8 cellular contexts compared by ENCODE assay signal in the genomic region with DNA sequence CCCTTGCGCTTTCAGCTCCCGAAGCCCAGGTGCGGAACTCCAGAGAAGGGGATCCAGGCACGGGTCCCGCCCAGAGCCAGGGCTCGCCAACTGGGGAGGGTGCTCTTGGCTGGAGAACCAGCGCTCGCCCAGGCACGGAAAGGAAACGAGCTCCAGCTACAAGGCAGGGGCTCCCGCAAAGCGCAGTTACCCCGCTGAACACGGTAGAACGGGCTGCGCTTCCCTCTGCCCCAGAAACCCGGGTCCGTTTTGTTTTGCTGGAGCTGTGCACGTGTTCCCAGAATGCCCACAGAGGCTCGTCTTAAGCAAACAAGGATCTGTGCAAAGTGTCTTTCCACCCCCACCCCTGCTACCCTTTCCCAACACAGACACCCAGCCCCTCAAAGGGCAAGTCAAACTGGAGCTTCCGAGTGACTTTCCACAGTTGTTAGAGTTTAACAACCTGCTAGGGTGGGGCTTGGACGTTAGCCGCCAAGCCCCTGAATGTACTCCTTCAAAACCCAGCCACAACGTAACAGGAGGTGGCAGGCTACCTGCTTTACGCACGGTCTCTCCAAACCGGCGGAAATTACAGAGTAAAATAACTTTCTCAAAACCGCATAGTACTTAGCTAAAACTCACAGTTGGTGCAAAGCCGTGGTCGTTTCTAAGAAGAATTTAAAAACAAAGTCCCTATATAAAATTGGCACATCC. TPM values are rescaled to one million over a fixed set of nuclear protein-coding genes. Genes with fewer than 3 reads are reported as not detected.
DNase-seq lines count a peak whose midpoint lies in the region; ATAC-seq and TF ChIP-seq lines count a peak whose summit lies in the region.

No MANE protein-coding gene starts in this region.

- H3K4me2 ChIP-seq in PC-3 (ENCODE audit: low read length): peak overlapping the region; percentile 90

- peak; percentile 41 to 80 (median 52) for DNase-seq in CD4-positive, alpha-beta T cell
- DNase-seq in HFFc6: no peak
- peak; percentile 9 for DNase-seq in PC-3
- DNase-seq in activated gamma-delta T cell treated with Interleukin-2 at 50 U/mL for 16 hours: peak; percentile 59
- DNase-seq in nucleus accumbens (lab: John Stamatoyannopoulos, UW): peak in 43 of 56 donors; percentile 2 to 70 (median 37)
- peak; percentile 67 for DNase-seq in transverse colon

- TSS peak; percentile 65 for BruUV-seq in PC-3 (replicated peaks; lab: Mats Ljungman, UMichigan)

- no peaks in the 10 kb centered on the region for H4K20me1 ChIP-seq in PC-3 (ENCODE audit: low read length)

- peaks cover 48% of the 10 kb centered on the region for H3K36me3 Mint-ChIP-seq in CD4-positive, alpha-beta T cell (ENCODE audit: low read depth)
- no peaks in the 10 kb centered on the region for H3K36me3 Mint-ChIP-seq in HFFc6 (ENCODE audit: low read depth)

- TF ChIP-seq CTCF in CD4-positive, alpha-beta T cell (IDR thresholded peaks at IDR 0.05): no peak
- TF ChIP-seq CTCF in HFFc6 (IDR thresholded peaks at IDR 0.05): no peak
- TF ChIP-seq CTCF in PC-3 (conservative IDR thresholded peaks at IDR 0.05; ENCODE audit: low read depth, low read length): no peak
- no peak for TF ChIP-seq CTCF in gastroesophageal sphincter (IDR thresholded peaks at IDR 0.05)
- peak in 2 of 5 experiments; percentile 17 to 24 for TF ChIP-seq CTCF in transverse colon (IDR thresholded peaks at IDR 0.05)

- no peak for TF ChIP-seq EP300 in gastroesophageal sphincter (IDR thresholded peaks at IDR 0.05)
- TF ChIP-seq EP300 in transverse colon (IDR thresholded peaks at IDR 0.05; ENCODE audit: low read depth): no peak

- H3K27me3 ChIP-seq in CD4-positive, alpha-beta T cell (ENCODE audit: control insufficient read depth, insufficient read depth, low read length): no peaks in the 10 kb centered on the region
- H3K27me3 ChIP-seq in PC-3 (ENCODE audit: low read length) (no peaks in the 10 kb centered on the region), gastroesophageal sphincter (peaks cover 26% of the 10 kb centered on the region), transverse colon (no peaks in the 10 kb centered on the region)

- peak overlapping the region; percentile 99 for H3K27ac Mint-ChIP-seq in CD4-positive, alpha-beta T cell
- no peak overlapping the region for H3K27ac Mint-ChIP-seq in HFFc6

- 4% methylated on average over 15 to 16 of the region's 31 CpGs for WGBS in gastroesophageal sphincter (ENCODE audit: low coverage in 1 of 2), 2 donors
- 1% methylated on average over 30 of the region's 31 CpGs; no CpG with 5 or more reads in 1 of the 2 donors for WGBS in transverse colon (ENCODE audit: low coverage in 1 of 2), 2 donors

- H3K4me1 ChIP-seq in PC-3 (ENCODE audit: insufficient read depth, low read length): no peaks in the 10 kb centered on the region
- peaks cover 0 to 31% (median 0%) of the 10 kb centered on the region in 3 donors for H3K4me1 ChIP-seq in gastroesophageal sphincter
- peaks cover 0 to 43% (median 15%) of the 10 kb centered on the region in 4 donors for H3K4me1 ChIP-seq in transverse colon

- H2AFZ ChIP-seq in PC-3 (ENCODE audit: low read length): peak overlapping the region; percentile 93

- peaks cover 65% of the 10 kb centered on the region for H3K4me1 Mint-ChIP-seq in CD4-positive, alpha-beta T cell (ENCODE audit: low read depth)
- peaks cover 6% of the 10 kb centered on the region for H3K4me1 Mint-ChIP-seq in HFFc6 (ENCODE audit: low read depth)

- H3K27ac ChIP-seq in CD4-positive, alpha-beta T cell (ENCODE audit: low read depth, low read length): peak overlapping the region; percentile 87
- H3K27ac ChIP-seq in PC-3 (ENCODE audit: low read length) (no peak overlapping the region), gastroesophageal sphincter (peak overlapping the region in 3 of 4 donors; percentile 55 to 77 (median 73)), transverse colon (peak overlapping the region; percentile 82 to 92 (median 88))

- H3K4me3 Mint-ChIP-seq in CD4-positive, alpha-beta T cell: peak overlapping the region; percentile 99
- H3K4me3 Mint-ChIP-seq in HFFc6: peak overlapping the region; percentile 87

- CTCF ChIA-PET in CD4-positive, alpha-beta T cell (lab: Charles Lee): interaction anchor here (0.5 to 2.5 kb wide), 7 partner anchors 31 to 106 kb away, joined by 3 to 14 read pairs (median 4); a partner anchor contains a TSS
- CTCF ChIA-PET in PC-3 (lab: Charles Lee): interaction anchor here (0.6 to 1.0 kb wide), 2 partner anchors 53 to 451 kb away, joined by 3 to 12 read pairs; a partner anchor contains a TSS

- peak overlapping the region; percentile 69 for H3K4me3 ChIP-seq in PC-3 (ENCODE audit: low read length)
- H3K4me3 ChIP-seq in gastroesophageal sphincter: peak overlapping the region; percentile 35 to 61
- peak overlapping the region; percentile 46 to 57 (median 52) for H3K4me3 ChIP-seq in transverse colon

- H3K9me3 Mint-ChIP-seq in CD4-positive, alpha-beta T cell: no peaks in the 10 kb centered on the region
- no peaks in the 10 kb centered on the region for H3K9me3 Mint-ChIP-seq in HFFc6

- ATAC-seq in CD4-positive, alpha-beta T cell (ENCODE audit: poor library complexity): peak; percentile 54
- ATAC-seq in PC-3 (peak; percentile 20), gastroesophageal sphincter (peak; percentile 21), HG02852 (IDR thresholded peaks at IDR 0.05; ENCODE audit: unreplicated experiment) (no peak)

- intact Hi-C loops in CD4-positive, alpha-beta T cell (cut with DNase I, micrococcal nuclease): loop anchor here (1.0 to 5.0 kb wide), 4 partner anchors 21 to 77 kb away; a partner anchor contains a TSS
- intact Hi-C loops in PC-3 (cut with micrococcal nuclease): loop anchor here (5.0 kb wide), 1 partner anchor 53 kb away; no protein-coding TSS in a partner anchor
- intact Hi-C loops in transverse colon (cut with DNase I; ENCODE audit: low total_unique reads): no loop called here

- no peaks in the 10 kb centered on the region for H3K79me2 ChIP-seq in PC-3 (ENCODE audit: low read length)

- H3K27me3 Mint-ChIP-seq in CD4-positive, alpha-beta T cell: no peaks in the 10 kb centered on the region
- H3K27me3 Mint-ChIP-seq in HFFc6 (ENCODE audit: insufficient read depth): peaks cover 33% of the 10 kb centered on the region

- no peak for TF ChIP-seq POLR2A in gastroesophageal sphincter (IDR thresholded peaks at IDR 0.05)
- peak; percentile 31 for TF ChIP-seq POLR2A in transverse colon (IDR thresholded peaks at IDR 0.05)

- H3K9me2 ChIP-seq in PC-3 (replicated peaks; ENCODE audit: low read length): no peaks in the 10 kb centered on the region

- H3F3A ChIP-seq in PC-3 (ENCODE audit: low read length, unreplicated experiment): no peaks in the 10 kb centered on the region

- no peaks in the 10 kb centered on the region for H3K9me3 ChIP-seq in CD4-positive, alpha-beta T cell (ENCODE audit: control insufficient read depth, low read length)
- no peaks in the 10 kb centered on the region for H3K9me3 ChIP-seq in PC-3 (ENCODE audit: low read length)
- H3K9me3 ChIP-seq in gastroesophageal sphincter: no peaks in the 10 kb centered on the region
- H3K9me3 ChIP-seq in transverse colon: no peaks in the 10 kb centered on the region

- in situ Hi-C loops in transverse colon (cut with MboI; ENCODE audit: low pct_ligation_motif_present in 1 of 4, low pct_unique_long_range_greater_than_20kb in 1 of 4, low sequenced_read_pairs in 3 of 4): loop anchor here in 1 of 4 donors (10.0 kb wide), 1 partner anchor 65 kb away; no protein-coding TSS in a partner anchor

- POLR2A ChIA-PET in CD4-positive, alpha-beta T cell (lab: Charles Lee): interaction anchor here (0.6 to 4.1 kb wide), 37 partner anchors 9 to 451 kb away, joined by 3 to 224 read pairs (median 4); a partner anchor contains a TSS
- POLR2A ChIA-PET in PC-3 (lab: Charles Lee; ENCODE audit: unreplicated experiment): interaction anchor here (0.6 kb wide), 2 partner anchors 72 to 1082 kb away, joined by 3 read pairs; a partner anchor contains a TSS

- H3K36me3 ChIP-seq in PC-3 (ENCODE audit: low read depth, low read length): no peaks in the 10 kb centered on the region
- no peaks in the 10 kb centered on the region for H3K36me3 ChIP-seq in gastroesophageal sphincter
- H3K36me3 ChIP-seq in transverse colon: no peaks in the 10 kb centered on the region

- peak overlapping the region; percentile 37 for H3K9ac ChIP-seq in PC-3 (ENCODE audit: low read length)

RNA-seq across cellular contexts. Expression of a gene that starts 0.8 kb away (rescaled TPM):
- total RNA-seq in CD4-positive, alpha-beta T cell: 100 to 1,000 TPM; 107 to 112 TPM
- total RNA-seq in HFFc6 (2021; fragmentation: NEBNext Ultra II Directional; extraction: Animal tissue kit (Norgen Biotek cat#: 25700)): under 1 TPM; 0.12 to 0.66 (median 0.22) TPM
- 1.1 and 1.2 TPM in 2 replicates for total RNA-seq in PC-3 (2014; rRNA removed)
- total RNA-seq in gastroesophageal sphincter: 1 to 10 TPM; 1.7 to 5.2 (median 3.1) TPM
- 10 to 100 TPM in 2 of 4 donors, 1 to 10 TPM in 2; 7.9 to 12.1 (median 10.3) TPM for total RNA-seq in transverse colon

Comparison
In these comparisons a context has a peak if more than half of its experiments do, and no peak if none do; other contexts are left out.
1. RNA of a gene that starts 0.8 kb away (total RNA-seq): 107 to 112 TPM in CD4-positive, alpha-beta T cell; 7.9 to 12.1 TPM in transverse colon, 1.7 to 5.2 TPM in gastroesophageal sphincter, 1.1 to 1.2 TPM in PC-3 and 0.12 to 0.66 TPM in HFFc6; every median in the first group is over 4 times any median in the second.
2. Peak in every context shown above with its lines, with median percentiles within 50 percentile points of each other: H3K4me3 ChIP-seq.